ENCODE assay signal across 5 cellular contexts in the genomic region with DNA sequence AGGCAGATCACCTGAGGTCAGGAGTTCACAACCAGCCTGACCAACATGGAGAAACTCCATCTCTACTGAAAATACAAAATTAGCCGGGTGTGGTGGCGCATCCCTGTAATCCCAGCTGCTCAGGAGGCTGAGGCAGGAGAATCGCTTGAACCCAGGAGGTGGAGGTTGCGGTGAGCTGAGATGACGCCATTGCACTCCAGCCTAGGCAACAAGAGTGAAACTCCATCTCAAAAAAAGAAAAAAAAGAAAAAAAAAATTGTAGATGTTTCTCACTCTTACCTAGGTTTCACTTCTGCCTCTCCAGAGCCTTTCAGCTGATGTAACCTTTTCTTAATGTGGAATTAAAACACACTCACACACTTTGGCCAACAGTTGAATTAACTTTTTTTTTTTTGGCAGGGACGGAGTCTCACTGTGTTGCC. TPM values are rescaled to one million over a fixed set of nuclear protein-coding genes. Genes with fewer than 3 reads are reported as not detected.
"Had no signal": no experiment of that assay in that cellular context is flagged by ENCODE, and none has a peak within 500 bp of the region (broad histone marks: within the 10 kb centered on the region; RNA-seq: fewer than 3 reads in every experiment).

No MANE protein-coding gene starts in this region.

RNA-seq across cellular contexts. Expression of gene PVRIG, which starts 23.8 kb away (rescaled TPM):
- total RNA-seq: bronchial epithelial cell, mesenteric fat pad, right cardiac atrium, skeletal muscle tissue, suprapubic skin had no signal
